ENCODE assay signal across 25 cellular contexts in genomic region chr6:51118754-51119153, GRCh38.
"Had no signal": no experiment of that assay in that cellular context is flagged by ENCODE, and none has a peak within 500 bp of the region (broad histone marks: within the 10 kb centered on the region; RNA-seq: fewer than 3 reads in every experiment).

No MANE protein-coding gene starts in this region.

- H3K27me3 ChIP-seq: esophagus muscularis mucosa, foreskin keratinocyte, left lung, right lobe of liver, testis, transverse colon had no signal

- H3K4me1 ChIP-seq: esophagus muscularis mucosa, foreskin keratinocyte, heart left ventricle, left lung, lower lobe of right lung, right lobe of liver, testis had no signal

- H3K36me3 ChIP-seq: esophagus muscularis mucosa, heart left ventricle, left lung, lower lobe of right lung, right lobe of liver, transverse colon had no signal

- DNase-seq: activated CD4-positive, alpha-beta T cell treated with anti-CD3 and anti-CD28 coated beads for 36 hours; activated CD4-positive, alpha-beta T cell treated with anti-CD3 and anti-CD28 coated beads, Interleukin-2, amount 50 U/mL, for 4 hours; activated CD4-positive, CD25-positive, alpha-beta regulatory T cell; activated CD8-positive, alpha-beta memory T cell treated with anti-CD3 and anti-CD28 coated beads for 24 hours; activated effector memory CD4-positive, alpha-beta T cell treated with Interleukin-2 at 50 U/mL for 16 hours; activated naive CD4-positive, alpha-beta T cell treated with Interleukin-2 at 50 U/mL for 16 hours; anterior cingulate cortex; dermis blood vessel endothelial cell; effector CD4-positive, alpha-beta T cell; foreskin keratinocyte; heart left ventricle; hypothalamus; immature natural killer cell; kidney; left lung; lower lobe of right lung; mesendoderm; right lobe of liver; stimulated activated CD4-positive, alpha-beta T cell treated with anti-CD3 and anti-CD28 coated beads, Interleukin-12 subunit alpha, Interleukin-12 subunit beta, amount 100 ng/mL, for 4 hours; stimulated activated CD4-positive, alpha-beta T cell treated with anti-CD3 and anti-CD28 coated beads, Interleukin-4, amount 100 ng/mL, for 1 hour; stimulated activated naive CD8-positive, alpha-beta T cell treated with anti-CD3 and anti-CD28 coated beads, Interleukin-15, Interleukin-2, amounts not matched to agents 100 U/mL and 50 U/mL, for 24 hours; testis; transverse colon had no signal

- H3K9me3 ChIP-seq: esophagus muscularis mucosa, left lung, lower lobe of right lung, right lobe of liver, testis, transverse colon had no signal

- H3K27ac ChIP-seq: esophagus muscularis mucosa, foreskin keratinocyte, heart left ventricle, left lung, lower lobe of right lung, right lobe of liver, testis, transverse colon had no signal

- ATAC-seq: activated CD4-positive, alpha-beta T cell treated with anti-CD3 and anti-CD28 coated beads for 36 hours; heart left ventricle; left lung; lower lobe of right lung; right lobe of liver; stimulated activated naive CD8-positive, alpha-beta T cell treated with anti-CD3 and anti-CD28 coated beads, Interleukin-15, Interleukin-2, amounts not matched to agents 100 U/mL and 50 U/mL, for 24 hours had no signal

- H3K4me3 ChIP-seq: esophagus muscularis mucosa, heart left ventricle, left lung, lower lobe of right lung, right lobe of liver, skin epidermis, testis, transverse colon had no signal
